Comparison of ENCODE assay signal across 1 cellular context in the genomic region with DNA sequence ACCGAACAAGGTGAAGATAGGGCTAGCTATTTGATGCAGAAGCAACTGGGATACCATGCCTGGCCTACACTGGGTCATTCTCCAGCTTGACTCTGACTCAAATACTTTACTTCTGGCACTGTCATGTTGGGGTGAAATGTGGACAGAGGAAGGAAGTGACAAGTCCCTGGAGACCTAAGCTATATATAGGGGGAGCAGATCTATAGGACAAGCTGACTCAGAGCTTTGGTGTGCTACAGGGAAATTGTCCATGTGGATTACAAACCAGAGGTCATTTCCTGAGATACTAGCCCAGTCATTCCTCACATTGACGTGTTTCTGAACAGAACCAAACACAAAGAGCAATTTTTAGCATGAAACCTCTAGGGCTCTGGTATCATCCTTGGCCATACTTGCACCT.
TF ChIP-seq lines count a peak whose summit lies in the region.

No MANE protein-coding gene starts in this region.

TF ChIP-seq in GM12878, 131 proteins besides CTCF, POLR2A, EP300 and RAD21 (continued from another document):
- TF ChIP-seq CBX5 (IDR thresholded peaks at IDR 0.05; ENCODE audit: low read depth) (no peak), RBBP5 (conservative IDR thresholded peaks at IDR 0.05) (no peak), SMARCA5 (IDR thresholded peaks at IDR 0.05) (no peak), IKZF1 (conservative IDR thresholded peaks at IDR 0.05) (peak; percentile 25; the same call in 1 of the 2 replicates), MEF2B (IDR thresholded peaks at IDR 0.05; ENCODE audit: partially characterized antibody, poor library complexity, severe bottlenecking) (peak; percentile 57), EED (IDR thresholded peaks at IDR 0.05; ENCODE audit: low read depth) (peak; percentile 50; the same call in 1 of the 2 replicates), NFYA (IDR thresholded peaks at IDR 0.05; ENCODE audit: borderline replicate concordance, low read depth, low read length) (no peak), RUNX3 (IDR thresholded peaks at IDR 0.05; ENCODE audit: low read length) (no peak)
- TF ChIP-seq, protein P1, sequence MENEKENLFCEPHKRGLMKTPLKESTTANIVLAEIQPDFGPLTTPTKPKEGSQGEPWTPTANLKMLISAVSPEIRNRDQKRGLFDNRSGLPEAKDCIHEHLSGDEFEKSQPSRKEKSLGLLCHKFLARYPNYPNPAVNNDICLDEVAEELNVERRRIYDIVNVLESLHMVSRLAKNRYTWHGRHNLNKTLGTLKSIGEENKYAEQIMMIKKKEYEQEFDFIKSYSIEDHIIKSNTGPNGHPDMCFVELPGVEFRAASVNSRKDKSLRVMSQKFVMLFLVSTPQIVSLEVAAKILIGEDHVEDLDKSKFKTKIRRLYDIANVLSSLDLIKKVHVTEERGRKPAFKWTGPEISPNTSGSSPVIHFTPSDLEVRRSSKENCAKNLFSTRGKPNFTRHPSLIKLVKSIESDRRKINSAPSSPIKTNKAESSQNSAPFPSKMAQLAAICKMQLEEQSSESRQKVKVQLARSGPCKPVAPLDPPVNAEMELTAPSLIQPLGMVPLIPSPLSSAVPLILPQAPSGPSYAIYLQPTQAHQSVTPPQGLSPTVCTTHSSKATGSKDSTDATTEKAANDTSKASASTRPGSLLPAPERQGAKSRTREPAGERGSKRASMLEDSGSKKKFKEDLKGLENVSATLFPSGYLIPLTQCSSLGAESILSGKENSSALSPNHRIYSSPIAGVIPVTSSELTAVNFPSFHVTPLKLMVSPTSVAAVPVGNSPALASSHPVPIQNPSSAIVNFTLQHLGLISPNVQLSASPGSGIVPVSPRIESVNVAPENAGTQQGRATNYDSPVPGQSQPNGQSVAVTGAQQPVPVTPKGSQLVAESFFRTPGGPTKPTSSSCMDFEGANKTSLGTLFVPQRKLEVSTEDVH (IDR thresholded peaks at IDR 0.05; ENCODE audit: low read depth, partially characterized antibody): no peak
- TF ChIP-seq, protein P2, sequence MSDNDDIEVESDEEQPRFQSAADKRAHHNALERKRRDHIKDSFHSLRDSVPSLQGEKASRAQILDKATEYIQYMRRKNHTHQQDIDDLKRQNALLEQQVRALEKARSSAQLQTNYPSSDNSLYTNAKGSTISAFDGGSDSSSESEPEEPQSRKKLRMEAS (IDR thresholded peaks at IDR 0.05; ENCODE audit: low read depth, low read length): no peak
